ENCODE assay signal across 15 cellular contexts in the genomic region with DNA sequence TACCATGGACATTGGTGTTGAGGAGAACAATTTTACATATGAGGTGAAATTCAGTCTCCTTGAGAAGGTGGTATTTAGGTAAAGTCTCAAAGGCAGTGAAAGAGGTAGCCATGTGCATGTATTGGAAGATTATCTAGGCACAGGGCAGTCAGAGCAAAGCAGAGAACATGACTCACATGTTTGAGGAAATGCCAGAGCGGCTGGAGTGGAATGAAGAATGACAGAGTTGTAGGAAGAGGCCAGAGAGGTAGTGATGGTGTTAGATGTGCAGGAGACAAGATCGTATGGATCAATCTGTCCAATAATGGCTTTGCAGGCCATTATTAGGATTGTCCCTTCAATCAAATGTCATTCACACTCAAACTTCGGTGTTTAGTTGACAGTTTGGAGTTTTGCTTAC.
DNase-seq lines count a peak whose midpoint lies in the region; ATAC-seq and TF ChIP-seq lines count a peak whose summit lies in the region.
"Had no signal": no experiment of that assay in that cellular context is flagged by ENCODE, and none has a peak within 500 bp of the region (broad histone marks: within the 10 kb centered on the region; RNA-seq: fewer than 3 reads in every experiment).

No MANE protein-coding gene starts in this region.

- no peaks in the 10 kb centered on the region for H3K4me1 ChIP-seq in breast epithelium
- H3K4me1 ChIP-seq: body of pancreas, lower lobe of right lung, spleen had no signal

- H3K27ac Mint-ChIP-seq in MCF 10A (ENCODE audit: low read depth, unreplicated experiment), result no peak overlapping the region
- H3K27ac Mint-ChIP-seq in CD14-positive monocyte, result no peak overlapping the region
- H3K27ac Mint-ChIP-seq in activated CD8-positive, alpha-beta T cell treated with anti-CD3 and anti-CD28 coated beads for 36 hours, result no peak overlapping the region
- H3K27ac Mint-ChIP-seq: activated CD4-positive, alpha-beta T cell treated with anti-CD3 and anti-CD28 coated beads, Interleukin-2, amount 10 ng/mL, durations not matched to agents 7 days and 5 days had no signal

- H3K27me3 ChIP-seq in breast epithelium, result no peaks in the 10 kb centered on the region
- H3K27me3 ChIP-seq: body of pancreas, neutrophil, spleen had no signal

- CTCF ChIA-PET in MCF 10A (lab: Yijun Ruan, JAX), result interaction anchor here (0.6 kb wide), 1 partner anchor 602 kb away, joined by 5 read pairs; no protein-coding TSS in a partner anchor
- CTCF ChIA-PET in activated CD8-positive, alpha-beta T cell treated with anti-CD3 and anti-CD28 coated beads for 36 hours (lab: Charles Lee), result no interaction called here

- no peak overlapping the region for H3K4me3 ChIP-seq in breast epithelium
- H3K4me3 ChIP-seq in foreskin fibroblast (ENCODE audit: low read depth in 1 of 2, low read length in 2 of 2), result no peak overlapping the region
- H3K4me3 ChIP-seq: body of pancreas, lower lobe of right lung, spleen had no signal

- no peaks in the 10 kb centered on the region for H3K9me3 ChIP-seq in breast epithelium
- H3K9me3 ChIP-seq: body of pancreas, lower lobe of right lung, neutrophil had no signal

- BruUV-seq in MCF 10A (replicated peaks; lab: Mats Ljungman, UMichigan), result no TSS peak

- TF ChIP-seq POLR2A in breast epithelium (IDR thresholded peaks at IDR 0.05), result no peak

- no peaks in the 10 kb centered on the region for H3K9me3 Mint-ChIP-seq in MCF 10A (ENCODE audit: unreplicated experiment)
- H3K9me3 Mint-ChIP-seq in CD14-positive monocyte, result peaks cover 0 to 6% (median 0%) of the 10 kb centered on the region in 7 donors
- no peaks in the 10 kb centered on the region for H3K9me3 Mint-ChIP-seq in activated CD8-positive, alpha-beta T cell treated with anti-CD3 and anti-CD28 coated beads for 36 hours
- H3K9me3 Mint-ChIP-seq: activated CD4-positive, alpha-beta T cell treated with anti-CD3 and anti-CD28 coated beads, Interleukin-2, amount 10 ng/mL, durations not matched to agents 7 days and 5 days had no signal

- no peak overlapping the region for H3K27ac ChIP-seq in breast epithelium
- H3K27ac ChIP-seq: body of pancreas, lower lobe of right lung, neutrophil, spleen had no signal

- intact Hi-C loops in MCF 10A (cut with micrococcal nuclease) (no loop called here), breast epithelium (cut with DNase I; ENCODE audit: low total_unique reads) (no loop called here), CD14-positive monocyte (cut with micrococcal nuclease) (no loop called here)
- intact Hi-C loops in activated CD8-positive, alpha-beta T cell treated with anti-CD3 and anti-CD28 coated beads for 36 hours (cut with micrococcal nuclease), result no loop called here

- no peaks in the 10 kb centered on the region for H3K27me3 Mint-ChIP-seq in MCF 10A (ENCODE audit: insufficient read depth, unreplicated experiment)
- peaks cover 0 to 2% (median 0%) of the 10 kb centered on the region in 3 donors for H3K27me3 Mint-ChIP-seq in CD14-positive monocyte (ENCODE audit: low read depth in 3 of 3)
- H3K27me3 Mint-ChIP-seq in activated CD8-positive, alpha-beta T cell treated with anti-CD3 and anti-CD28 coated beads for 36 hours, result no peaks in the 10 kb centered on the region
- H3K27me3 Mint-ChIP-seq: activated CD4-positive, alpha-beta T cell treated with anti-CD3 and anti-CD28 coated beads, Interleukin-2, amount 10 ng/mL, durations not matched to agents 7 days and 5 days had no signal

- peaks cover 10% of the 10 kb centered on the region for H3K4me1 Mint-ChIP-seq in MCF 10A (ENCODE audit: insufficient read depth, unreplicated experiment)
- no peaks in the 10 kb centered on the region for H3K4me1 Mint-ChIP-seq in CD14-positive monocyte
- no peaks in the 10 kb centered on the region for H3K4me1 Mint-ChIP-seq in activated CD8-positive, alpha-beta T cell treated with anti-CD3 and anti-CD28 coated beads for 36 hours (ENCODE audit: low read depth)
- H3K4me1 Mint-ChIP-seq: activated CD4-positive, alpha-beta T cell treated with anti-CD3 and anti-CD28 coated beads, Interleukin-2, amount 10 ng/mL, durations not matched to agents 7 days and 5 days had no signal

- DNase-seq in MCF 10A (ENCODE audit: unreplicated experiment) (peak; percentile 65), breast epithelium (ENCODE audit: low spot score in 2 of 2) (no peak), amniotic epithelial cell (ENCODE audit: low read depth) (peak; percentile 60), foreskin fibroblast (peak; percentile 12 to 57), CD14-positive monocyte (ENCODE audit: low spot score) (no peak), GF-D8 (lab: John Stamatoyannopoulos, UW) (no peak)
- DNase-seq in activated CD8-positive, alpha-beta T cell treated with anti-CD3 and anti-CD28 coated beads for 36 hours, result no peak
- DNase-seq: activated CD4-positive, alpha-beta T cell treated with anti-CD3 and anti-CD28 coated beads, Interleukin-2, amount 10 ng/mL, durations not matched to agents 7 days and 5 days; body of pancreas; COR-L47; lower lobe of right lung; NCI-H1436; spleen had no signal

- no peaks in the 10 kb centered on the region for H3K36me3 ChIP-seq in breast epithelium
- H3K36me3 ChIP-seq: lower lobe of right lung, neutrophil, spleen had no signal

- TF ChIP-seq CTCF in MCF 10A (IDR thresholded peaks at IDR 0.05; ENCODE audit: unreplicated experiment) (no peak), breast epithelium (IDR thresholded peaks at IDR 0.05) (no peak), foreskin fibroblast (IDR thresholded peaks at IDR 0.05; ENCODE audit: low read depth, low read length) (no peak), CD14-positive monocyte (IDR thresholded peaks at IDR 0.05) (no peak)
- no peak for TF ChIP-seq CTCF in activated CD8-positive, alpha-beta T cell treated with anti-CD3 and anti-CD28 coated beads for 36 hours (IDR thresholded peaks at IDR 0.05)

- ATAC-seq in GM21390 (IDR thresholded peaks at IDR 0.05; ENCODE audit: unreplicated experiment), result no peak
- ATAC-seq in activated CD8-positive, alpha-beta T cell treated with anti-CD3 and anti-CD28 coated beads for 36 hours, result no peak
- ATAC-seq: body of pancreas, lower lobe of right lung had no signal

- H3K36me3 Mint-ChIP-seq in MCF 10A (ENCODE audit: insufficient read depth, unreplicated experiment) (no peaks in the 10 kb centered on the region), CD14-positive monocyte (no peaks in the 10 kb centered on the region)
- H3K36me3 Mint-ChIP-seq in activated CD8-positive, alpha-beta T cell treated with anti-CD3 and anti-CD28 coated beads for 36 hours (ENCODE audit: low read depth), result no peaks in the 10 kb centered on the region

- H3K4me3 Mint-ChIP-seq in MCF 10A (ENCODE audit: unreplicated experiment) (no peak overlapping the region), CD14-positive monocyte (no peak overlapping the region)
- H3K4me3 Mint-ChIP-seq in activated CD8-positive, alpha-beta T cell treated with anti-CD3 and anti-CD28 coated beads for 36 hours, result no peak overlapping the region
- H3K4me3 Mint-ChIP-seq: activated CD4-positive, alpha-beta T cell treated with anti-CD3 and anti-CD28 coated beads, Interleukin-2, amount 10 ng/mL, durations not matched to agents 7 days and 5 days had no signal

- POLR2A ChIA-PET in MCF 10A (lab: Yijun Ruan, JAX), result no interaction called here
- POLR2A ChIA-PET in activated CD8-positive, alpha-beta T cell treated with anti-CD3 and anti-CD28 coated beads for 36 hours (lab: Charles Lee), result no interaction called here

Comparison
In these comparisons a context has a peak if more than half of its experiments do, and no peak if none do; other contexts are left out.
1. DNase-seq: peak in MCF 10A (single experiment), amniotic epithelial cell (single experiment) and foreskin fibroblast (2 of 2); none in breast epithelium (0 of 2), CD14-positive monocyte (single experiment), activated CD8-positive, alpha-beta T cell treated with anti-CD3 and anti-CD28 coated beads for 36 hours (single experiment) and GF-D8 (single experiment).